Comparison of ENCODE assay signal across 23 cellular contexts in the genomic region with DNA sequence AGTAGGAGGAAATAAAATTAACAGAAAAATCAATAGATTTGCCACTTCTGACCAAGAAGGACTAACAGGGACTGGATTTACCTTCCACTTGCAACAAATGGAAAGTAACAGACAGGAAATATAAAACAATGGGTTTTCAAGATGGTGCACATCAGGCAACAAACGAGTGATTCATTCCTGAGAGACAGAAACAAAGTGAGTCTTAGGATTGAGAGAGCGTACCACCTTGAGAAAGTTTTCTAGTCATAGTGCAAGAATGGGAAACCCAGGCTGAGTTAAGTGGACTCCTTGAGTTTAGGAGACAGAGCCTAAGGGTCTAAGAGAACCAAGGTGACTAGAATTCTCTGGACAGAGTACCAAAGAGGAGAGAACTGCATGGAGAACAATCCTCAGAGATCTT.
"Had no signal": no experiment of that assay in that cellular context is flagged by ENCODE, and none has a peak within 500 bp of the region (broad histone marks: within the 10 kb centered on the region; RNA-seq: fewer than 3 reads in every experiment).

No MANE protein-coding gene starts in this region.

- H3K36me3 ChIP-seq: colonic mucosa, ovary, right lobe of liver, suprapubic skin, upper lobe of right lung, vagina had no signal

- H3K79me2 ChIP-seq: hepatocyte had no signal

- H3K27ac Mint-ChIP-seq: dendritic cell treated with granulocyte-macrophage colony-stimulating factor and Interleukin-4, amounts not matched to agents 40 ng/mL and 50 ng/mL, for 4 days; natural killer cell; stimulated activated naive CD8-positive, alpha-beta T cell treated with anti-CD3 and anti-CD28 coated beads, Interleukin-15, amount 100 ng/mL, for 72 hours had no signal

- H3K4me2 ChIP-seq: hepatocyte had no signal

- H3K9me3 ChIP-seq: colonic mucosa, esophagus squamous epithelium, ovary, right lobe of liver, suprapubic skin, transverse colon, upper lobe of right lung, vagina had no signal

- H3K4me3 ChIP-seq: colonic mucosa, esophagus squamous epithelium, hepatocyte, left lung, ovary, right lobe of liver, suprapubic skin, transverse colon, upper lobe of right lung, vagina had no signal

- H3K27ac ChIP-seq: colonic mucosa, esophagus squamous epithelium, hepatocyte, left lung, ovary, right lobe of liver, suprapubic skin, upper lobe of right lung, vagina had no signal

- H3K36me3 Mint-ChIP-seq: natural killer cell had no signal

- H3K4me3 Mint-ChIP-seq: dendritic cell treated with granulocyte-macrophage colony-stimulating factor and Interleukin-4, amounts not matched to agents 40 ng/mL and 50 ng/mL, for 4 days; natural killer cell; stimulated activated naive CD8-positive, alpha-beta T cell treated with anti-CD3 and anti-CD28 coated beads, Interleukin-15, amount 100 ng/mL, for 72 hours had no signal

- H3K27me3 Mint-ChIP-seq: dendritic cell treated with granulocyte-macrophage colony-stimulating factor and Interleukin-4, amounts not matched to agents 40 ng/mL and 50 ng/mL, for 4 days; stimulated activated naive CD8-positive, alpha-beta T cell treated with anti-CD3 and anti-CD28 coated beads, Interleukin-15, amount 100 ng/mL, for 72 hours had no signal

- H3K4me1 Mint-ChIP-seq: stimulated activated naive CD8-positive, alpha-beta T cell treated with anti-CD3 and anti-CD28 coated beads, Interleukin-15, amount 100 ng/mL, for 72 hours had no signal

- H3K9me3 Mint-ChIP-seq: dendritic cell treated with granulocyte-macrophage colony-stimulating factor and Interleukin-4, amounts not matched to agents 40 ng/mL and 50 ng/mL, for 4 days; natural killer cell had no signal

- H2AFZ ChIP-seq: hepatocyte had no signal

- DNase-seq: colonic mucosa; effector memory CD4-positive, alpha-beta T cell; erythroblast; esophagus squamous epithelium; head of caudate nucleus; left cardiac atrium; left lung; natural killer cell; occipital lobe; ovary; posterior cingulate gyrus; right lobe of liver; small intestine; stimulated activated CD4-positive, alpha-beta T cell treated with anti-CD3 and anti-CD28 coated beads, Interleukin-15, amount 100 ng/mL, for 24 hours; stimulated activated CD4-positive, alpha-beta T cell treated with anti-CD3 and anti-CD28 coated beads, Interleukin-2, amount 100 ng/mL, for 48 hours; stimulated activated naive CD4-positive, alpha-beta T cell; stimulated activated naive CD8-positive, alpha-beta T cell treated with anti-CD3 and anti-CD28 coated beads, Interleukin-15, amount 100 ng/mL, for 72 hours; transverse colon; upper lobe of right lung had no signal

- H3K27me3 ChIP-seq: colonic mucosa, esophagus squamous epithelium, hepatocyte, left lung, ovary, right lobe of liver, suprapubic skin, transverse colon, upper lobe of right lung, vagina had no signal

- H3K4me1 ChIP-seq: colonic mucosa, right lobe of liver had no signal
